In genomic region chr7:80307251-80307856, GRCh38 we compare ENCODE assay signal across 1 cellular context.
TF ChIP-seq lines count a peak whose summit lies in the region.

No MANE protein-coding gene starts in this region.

TF ChIP-seq in IMR-90, 13 proteins besides CTCF, POLR2A, EP300 and RAD21:
- TF ChIP-seq USF2 (IDR thresholded peaks at IDR 0.05; ENCODE audit: low read depth, low read length) (peak; percentile 47; the same call in 1 of the 2 replicates), BHLHE40 (IDR thresholded peaks at IDR 0.05; ENCODE audit: low read depth, low read length) (no peak), FOS (IDR thresholded peaks at IDR 0.05; ENCODE audit: low read depth, low read length) (0 out of 2 replicates have a peak, but pooled peaks have one; percentile 3)
